Comparison of ENCODE assay signal across 1 cellular context in the genomic region with DNA sequence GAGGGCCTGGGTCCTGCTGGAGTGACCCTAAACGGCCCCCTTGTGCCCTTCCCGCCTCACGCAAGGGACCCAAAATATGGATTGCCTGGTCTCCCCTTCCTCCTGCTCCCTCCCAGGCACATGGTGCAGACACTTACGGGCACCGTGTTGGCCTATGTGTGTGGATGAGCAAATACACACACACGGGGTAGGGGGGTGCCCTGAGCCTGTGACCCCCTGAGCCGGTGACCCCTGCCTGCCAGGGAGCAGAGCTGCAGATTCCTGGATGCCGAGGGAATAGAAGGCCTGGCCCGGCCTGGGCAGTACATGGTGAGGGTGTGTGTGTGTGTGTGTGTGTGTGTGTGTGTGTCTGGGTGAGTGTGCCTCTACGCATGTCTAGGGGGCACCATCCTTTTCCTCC.
TF ChIP-seq lines count a peak whose summit lies in the region.

No MANE protein-coding gene starts in this region.

TF ChIP-seq in GM23338, 12 proteins besides CTCF, POLR2A, EP300 and RAD21 (continued from another document):
- no peak for TF ChIP-seq CREB1 (CRISPR knock-in tag; IDR thresholded peaks at IDR 0.05; ENCODE audit: low read depth)
